In the genomic region with DNA sequence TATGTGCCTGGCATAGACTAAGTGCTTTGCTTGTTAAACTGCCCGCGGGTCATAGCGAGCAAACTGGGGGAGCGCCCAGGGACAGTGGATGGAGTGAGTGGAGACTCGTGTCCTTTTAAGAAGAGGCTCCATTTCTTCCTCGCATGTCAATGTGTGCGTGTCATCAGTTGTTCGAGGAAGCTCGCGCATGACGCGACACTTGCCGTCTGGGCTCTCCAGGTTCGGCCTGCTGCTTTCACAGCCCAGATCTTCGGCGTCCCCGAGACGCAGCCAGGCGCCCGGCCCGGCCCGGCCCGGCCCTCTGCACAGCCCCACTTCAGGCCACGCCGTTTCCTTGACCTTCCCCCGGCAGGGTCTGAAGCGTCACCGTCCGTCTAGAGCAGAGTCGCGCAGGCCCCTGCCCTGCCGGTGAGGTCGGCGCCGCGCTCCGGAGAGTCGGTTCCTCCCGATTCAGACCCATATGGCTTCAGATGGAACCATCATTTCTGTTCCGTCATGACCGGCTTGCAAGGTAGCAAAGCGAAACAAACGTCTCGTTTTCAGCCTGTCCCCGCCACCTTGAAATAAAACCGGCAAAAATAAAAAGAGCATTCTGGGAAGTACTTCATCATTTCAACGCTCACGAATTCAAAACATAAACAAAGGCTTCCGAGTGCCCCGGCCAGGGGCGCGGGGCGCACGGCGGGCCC, we compare ENCODE assay signal across 1 cellular context.
TF ChIP-seq lines count a peak whose summit lies in the region.

No MANE protein-coding gene starts in this region.

TF ChIP-seq in GM12878, 131 proteins besides CTCF, POLR2A, EP300 and RAD21 (continued from another document):
- TF ChIP-seq, protein P1, sequence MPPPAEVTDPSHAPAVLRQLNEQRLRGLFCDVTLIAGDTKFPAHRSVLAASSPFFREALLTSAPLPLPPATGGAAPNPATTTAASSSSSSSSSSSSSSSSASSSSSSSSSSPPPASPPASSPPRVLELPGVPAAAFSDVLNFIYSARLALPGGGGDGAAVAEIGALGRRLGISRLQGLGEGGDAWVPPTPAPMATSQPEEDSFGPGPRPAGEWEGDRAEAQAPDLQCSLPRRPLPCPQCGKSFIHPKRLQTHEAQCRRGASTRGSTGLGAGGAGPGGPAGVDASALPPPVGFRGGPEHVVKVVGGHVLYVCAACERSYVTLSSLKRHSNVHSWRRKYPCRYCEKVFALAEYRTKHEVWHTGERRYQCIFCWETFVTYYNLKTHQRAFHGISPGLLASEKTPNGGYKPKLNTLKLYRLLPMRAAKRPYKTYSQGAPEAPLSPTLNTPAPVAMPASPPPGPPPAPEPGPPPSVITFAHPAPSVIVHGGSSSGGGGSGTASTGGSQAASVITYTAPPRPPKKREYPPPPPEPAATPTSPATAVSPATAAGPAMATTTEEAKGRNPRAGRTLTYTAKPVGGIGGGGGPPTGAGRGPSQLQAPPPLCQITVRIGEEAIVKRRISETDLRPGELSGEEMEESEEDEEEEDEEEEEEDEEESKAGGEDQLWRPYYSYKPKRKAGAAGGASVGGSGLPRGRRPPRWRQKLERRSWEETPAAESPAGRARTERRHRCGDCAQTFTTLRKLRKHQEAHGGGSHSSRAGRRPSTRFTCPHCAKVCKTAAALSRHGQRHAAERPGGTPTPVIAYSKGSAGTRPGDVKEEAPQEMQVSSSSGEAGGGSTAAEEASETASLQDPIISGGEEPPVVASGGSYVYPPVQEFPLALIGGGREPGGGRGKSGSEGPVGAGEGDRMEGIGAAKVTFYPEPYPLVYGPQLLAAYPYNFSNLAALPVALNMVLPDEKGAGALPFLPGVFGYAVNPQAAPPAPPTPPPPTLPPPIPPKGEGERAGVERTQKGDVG (CRISPR knock-in tag; IDR thresholded peaks at IDR 0.05): no peak
- TF ChIP-seq NFIC (IDR thresholded peaks at IDR 0.05; ENCODE audit: low read depth, low read length) (no peak), CBX5 (IDR thresholded peaks at IDR 0.05; ENCODE audit: low read depth) (no peak), PAX8 (IDR thresholded peaks at IDR 0.05) (no peak), SPI1 (IDR thresholded peaks at IDR 0.05; ENCODE audit: borderline replicate concordance, insufficient read depth, low read depth, low read length) (no peak), STAT1 (conservative IDR thresholded peaks at IDR 0.05) (no peak), TCF12 (IDR thresholded peaks at IDR 0.05; ENCODE audit: low read depth, low read length) (no peak), ZZZ3 (IDR thresholded peaks at IDR 0.05; ENCODE audit: control insufficient read depth, insufficient read length, low read depth) (no peak), TAF1 (IDR thresholded peaks at IDR 0.05; ENCODE audit: borderline replicate concordance, low read depth, low read length) (no peak), CBX3 (IDR thresholded peaks at IDR 0.05; ENCODE audit: borderline replicate concordance, low read depth) (no peak), BCL11A (IDR thresholded peaks at IDR 0.05; ENCODE audit: low read depth, low read length) (no peak), ZNF274 (IDR thresholded peaks at IDR 0.05; ENCODE audit: insufficient read depth, insufficient read length) (no peak), SMC3 (IDR thresholded peaks at IDR 0.05; ENCODE audit: borderline replicate concordance, low read length) (no peak)
- TF ChIP-seq, protein P2, sequence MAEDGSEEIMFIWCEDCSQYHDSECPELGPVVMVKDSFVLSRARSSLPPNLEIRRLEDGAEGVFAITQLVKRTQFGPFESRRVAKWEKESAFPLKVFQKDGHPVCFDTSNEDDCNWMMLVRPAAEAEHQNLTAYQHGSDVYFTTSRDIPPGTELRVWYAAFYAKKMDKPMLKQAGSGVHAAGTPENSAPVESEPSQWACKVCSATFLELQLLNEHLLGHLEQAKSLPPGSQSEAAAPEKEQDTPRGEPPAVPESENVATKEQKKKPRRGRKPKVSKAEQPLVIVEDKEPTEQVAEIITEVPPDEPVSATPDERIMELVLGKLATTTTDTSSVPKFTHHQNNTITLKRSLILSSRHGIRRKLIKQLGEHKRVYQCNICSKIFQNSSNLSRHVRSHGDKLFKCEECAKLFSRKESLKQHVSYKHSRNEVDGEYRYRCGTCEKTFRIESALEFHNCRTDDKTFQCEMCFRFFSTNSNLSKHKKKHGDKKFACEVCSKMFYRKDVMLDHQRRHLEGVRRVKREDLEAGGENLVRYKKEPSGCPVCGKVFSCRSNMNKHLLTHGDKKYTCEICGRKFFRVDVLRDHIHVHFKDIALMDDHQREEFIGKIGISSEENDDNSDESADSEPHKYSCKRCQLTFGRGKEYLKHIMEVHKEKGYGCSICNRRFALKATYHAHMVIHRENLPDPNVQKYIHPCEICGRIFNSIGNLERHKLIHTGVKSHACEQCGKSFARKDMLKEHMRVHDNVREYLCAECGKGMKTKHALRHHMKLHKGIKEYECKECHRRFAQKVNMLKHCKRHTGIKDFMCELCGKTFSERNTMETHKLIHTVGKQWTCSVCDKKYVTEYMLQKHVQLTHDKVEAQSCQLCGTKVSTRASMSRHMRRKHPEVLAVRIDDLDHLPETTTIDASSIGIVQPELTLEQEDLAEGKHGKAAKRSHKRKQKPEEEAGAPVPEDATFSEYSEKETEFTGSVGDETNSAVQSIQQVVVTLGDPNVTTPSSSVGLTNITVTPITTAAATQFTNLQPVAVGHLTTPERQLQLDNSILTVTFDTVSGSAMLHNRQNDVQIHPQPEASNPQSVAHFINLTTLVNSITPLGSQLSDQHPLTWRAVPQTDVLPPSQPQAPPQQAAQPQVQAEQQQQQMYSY (CRISPR knock-in tag; IDR thresholded peaks at IDR 0.05): no peak
- TF ChIP-seq, protein P3, sequence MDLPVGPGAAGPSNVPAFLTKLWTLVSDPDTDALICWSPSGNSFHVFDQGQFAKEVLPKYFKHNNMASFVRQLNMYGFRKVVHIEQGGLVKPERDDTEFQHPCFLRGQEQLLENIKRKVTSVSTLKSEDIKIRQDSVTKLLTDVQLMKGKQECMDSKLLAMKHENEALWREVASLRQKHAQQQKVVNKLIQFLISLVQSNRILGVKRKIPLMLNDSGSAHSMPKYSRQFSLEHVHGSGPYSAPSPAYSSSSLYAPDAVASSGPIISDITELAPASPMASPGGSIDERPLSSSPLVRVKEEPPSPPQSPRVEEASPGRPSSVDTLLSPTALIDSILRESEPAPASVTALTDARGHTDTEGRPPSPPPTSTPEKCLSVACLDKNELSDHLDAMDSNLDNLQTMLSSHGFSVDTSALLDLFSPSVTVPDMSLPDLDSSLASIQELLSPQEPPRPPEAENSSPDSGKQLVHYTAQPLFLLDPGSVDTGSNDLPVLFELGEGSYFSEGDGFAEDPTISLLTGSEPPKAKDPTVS (IDR thresholded peaks at IDR 0.05; ENCODE audit: low read depth, low read length): no peak
- TF ChIP-seq, protein P4, sequence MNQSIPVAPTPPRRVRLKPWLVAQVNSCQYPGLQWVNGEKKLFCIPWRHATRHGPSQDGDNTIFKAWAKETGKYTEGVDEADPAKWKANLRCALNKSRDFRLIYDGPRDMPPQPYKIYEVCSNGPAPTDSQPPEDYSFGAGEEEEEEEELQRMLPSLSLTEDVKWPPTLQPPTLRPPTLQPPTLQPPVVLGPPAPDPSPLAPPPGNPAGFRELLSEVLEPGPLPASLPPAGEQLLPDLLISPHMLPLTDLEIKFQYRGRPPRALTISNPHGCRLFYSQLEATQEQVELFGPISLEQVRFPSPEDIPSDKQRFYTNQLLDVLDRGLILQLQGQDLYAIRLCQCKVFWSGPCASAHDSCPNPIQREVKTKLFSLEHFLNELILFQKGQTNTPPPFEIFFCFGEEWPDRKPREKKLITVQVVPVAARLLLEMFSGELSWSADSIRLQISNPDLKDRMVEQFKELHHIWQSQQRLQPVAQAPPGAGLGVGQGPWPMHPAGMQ (IDR thresholded peaks at IDR 0.05; ENCODE audit: borderline replicate concordance): no peak
